Comparison of ENCODE assay signal across 26 cellular contexts in genomic region chr14:24394275-24394674, GRCh38. TPM values are rescaled to one million over a fixed set of nuclear protein-coding genes. Genes with fewer than 3 reads are reported as not detected.
DNase-seq lines count a peak whose midpoint lies in the region; ATAC-seq and TF ChIP-seq lines count a peak whose summit lies in the region.
"Had no signal": no experiment of that assay in that cellular context is flagged by ENCODE, and none has a peak within 500 bp of the region (broad histone marks: within the 10 kb centered on the region; RNA-seq: fewer than 3 reads in every experiment).

No MANE protein-coding gene starts in this region.

- TF ChIP-seq CTCF in VCaP (conservative IDR thresholded peaks at IDR 0.05) (peak; percentile 16; the same call in 1 of the 2 replicates), nephron (IDR thresholded peaks at IDR 0.05; ENCODE audit: unreplicated experiment in 3 of 3) (no peak), RWPE1 (conservative IDR thresholded peaks at IDR 0.05; ENCODE audit: low read depth) (no peak)

- H3K36me3 Mint-ChIP-seq in nephron (ENCODE audit: low read depth), result no peaks in the 10 kb centered on the region
- H3K36me3 Mint-ChIP-seq: CD8-positive, alpha-beta memory T cell had no signal

- CTCF ChIA-PET in RWPE1 (lab: Yijun Ruan, JAX), result no interaction called here

- peak overlapping the region; percentile 44 to 88 (median 79) for H3K27ac Mint-ChIP-seq in nephron
- H3K27ac Mint-ChIP-seq: CD8-positive, alpha-beta memory T cell had no signal

- ATAC-seq in GM18868 (IDR thresholded peaks at IDR 0.05; ENCODE audit: unreplicated experiment), result no peak
- ATAC-seq: left ventricle myocardium superior, Panc1, psoas muscle had no signal

- H3K4me1 Mint-ChIP-seq in nephron, result peaks cover 68% of the 10 kb centered on the region

- H3K27me3 Mint-ChIP-seq in nephron (ENCODE audit: low read depth), result no peaks in the 10 kb centered on the region

- peak overlapping the region in 1 of 3 experiments; percentile 6 for H3K4me3 Mint-ChIP-seq in nephron
- H3K4me3 Mint-ChIP-seq: CD8-positive, alpha-beta memory T cell; central memory CD8-positive, alpha-beta T cell had no signal

- in situ Hi-C loops in G401 (cut with HindIII; ENCODE audit: low sequenced_read_pairs), result no loop called here

- POLR2A ChIA-PET in RWPE1 (lab: Yijun Ruan, JAX; ENCODE audit: low non-redundant PET), result no interaction called here

- H3K9me3 Mint-ChIP-seq in nephron, result peaks cover 3% of the 10 kb centered on the region
- H3K9me3 Mint-ChIP-seq: CD8-positive, alpha-beta memory T cell; central memory CD8-positive, alpha-beta T cell had no signal

- peak; percentile 32 for DNase-seq in NCI-H1694 treated with DMSO at 0.1 percent for 48 hours (lab: John Stamatoyannopoulos, UW)
- no peak for DNase-seq in NCI-H1694 (lab: John Stamatoyannopoulos, UW)
- DNase-seq in NCI-H69 (lab: John Stamatoyannopoulos, UW), result peak; percentile 13
- DNase-seq in RWPE1 (ENCODE audit: low spot score), result no peak
- DNase-seq in G401 (ENCODE audit: low spot score), result no peak
- DNase-seq: activated CD4-positive, alpha-beta T cell treated with anti-CD3 and anti-CD28 coated beads for 4 hours; activated CD8-positive, alpha-beta memory T cell treated with anti-CD3 and anti-CD28 coated beads for 24 hours; activated gamma-delta T cell; CD8-positive, alpha-beta memory T cell; GF-D8; H7; left ventricle myocardium superior; NCI-H1092 treated with DMSO at 0.1 percent for 48 hours; NCI-H1930; NCI-H446; NCI-H82; nucleus accumbens; psoas muscle; stimulated activated naive CD4-positive, alpha-beta T cell treated with Interleukin-2 at 50 U/mL for 16 hours had no signal

- H3K27ac ChIP-seq in VCaP (no peak overlapping the region), RWPE1 (no peak overlapping the region)
- H3K27ac ChIP-seq: psoas muscle, thoracic aorta, vagina had no signal

RNA-seq across cellular contexts. Expression of gene NYNRIN, which starts 4.5 kb away (rescaled TPM):
- total RNA-seq in G401 (2014; rRNA removed; shearing (Covaris generic)), result 19.7 and 24.1 TPM in 2 replicates

RNA-seq across cellular contexts. Expression of gene NFATC4, which starts 26.3 kb away (rescaled TPM):
- total RNA-seq in G401 (2014; rRNA removed; shearing (Covaris generic)), result 41.4 and 45.5 TPM in 2 replicates

RNA-seq across cellular contexts. Expression of gene CBLN3, which starts 35.2 kb away (rescaled TPM):
- 0.25 and 0.88 TPM in 2 replicates for total RNA-seq in G401 (2014; rRNA removed; shearing (Covaris generic))

RNA-seq across cellular contexts. Expression of gene KHNYN, which starts 35.5 kb away (rescaled TPM):
- 41.9 and 54.9 TPM in 2 replicates for total RNA-seq in G401 (2014; rRNA removed; shearing (Covaris generic))

RNA-seq across cellular contexts. Expression of gene SDR39U1, which starts 48.3 kb away (rescaled TPM):
- total RNA-seq in G401 (2014; rRNA removed; shearing (Covaris generic)), result 49.2 and 56.4 TPM in 2 replicates

Comparison
In these comparisons a context has a peak if more than half of its experiments do, and no peak if none do; other contexts are left out.
1. DNase-seq: peak in NCI-H1694 treated with DMSO at 0.1 percent for 48 hours (single experiment) and NCI-H69 (single experiment); none in NCI-H1694 (single experiment), RWPE1 (single experiment) and G401 (single experiment).